8 cellular contexts compared by ENCODE assay signal in genomic region chr19:7507884-7508283, GRCh38. TPM values are rescaled to one million over a fixed set of nuclear protein-coding genes. Genes with fewer than 3 reads are reported as not detected.
DNase-seq lines count a peak whose midpoint lies in the region; ATAC-seq, FAIRE-seq and TF ChIP-seq lines count a peak whose summit lies in the region.

No MANE protein-coding gene starts in this region.

- H2AK5ac ChIP-seq in H1 (ENCODE audit: low read depth, low read length): no peak overlapping the region
- H2AK5ac ChIP-seq in neuronal stem cell (ENCODE audit: low read depth, low read length): no peak overlapping the region

- H4K20me1 ChIP-seq in H1 (replicated peaks in 1 of 2; ENCODE audit: control insufficient read depth in 1 of 2, insufficient read depth in 2 of 2, low read length in 2 of 2): no peaks in the 10 kb centered on the region

- H3K23ac ChIP-seq in H1 (ENCODE audit: insufficient read length): no peak overlapping the region
- H3K23ac ChIP-seq in neuronal stem cell (ENCODE audit: low read depth, low read length, poor library complexity): no peak overlapping the region

- no peak overlapping the region for H3K14ac ChIP-seq in H1 (ENCODE audit: insufficient read length)
- no peak overlapping the region for H3K14ac ChIP-seq in neuronal stem cell (ENCODE audit: low read length)

- H3K27ac ChIP-seq in Peyer's patch: no peak overlapping the region
- no peak overlapping the region for H3K27ac ChIP-seq in H1 (ENCODE audit: low read depth, low read length)
- no peak overlapping the region for H3K27ac ChIP-seq in neuronal stem cell (replicated peaks; ENCODE audit: low read length)

- H3K9ac ChIP-seq in H1 (replicated peaks in 1 of 4; ENCODE audit: extremely low read depth in 1 of 4, low read depth in 3 of 4, low read length in 3 of 4) (no peak overlapping the region; a peak in 1 of 7 replicates), neuronal stem cell (ENCODE audit: low read depth, low read length, poor library complexity) (no peak overlapping the region)

- peak overlapping the region; percentile 89 for H4K91ac ChIP-seq in H1 (replicated peaks; ENCODE audit: insufficient read length, low read length)
- H4K91ac ChIP-seq in neuronal stem cell (ENCODE audit: low read depth, low read length, poor library complexity): no peak overlapping the region

- no peak overlapping the region for H3K56ac ChIP-seq in H1 (replicated peaks; ENCODE audit: insufficient read length, low read depth, low read length)

- FAIRE-seq in H1 (lab: Jason Lieb, UNC): peak; percentile 81

- intact Hi-C loops in activated CD4-positive, alpha-beta T cell treated with anti-CD3 and anti-CD28 coated beads, Interleukin-2, amount 10 ng/mL, durations not matched to agents 24 days and 14 days (cut with micrococcal nuclease): no loop called here

- H4K8ac ChIP-seq in H1 (ENCODE audit: extremely low read depth, insufficient read depth, low read length): no peak overlapping the region
- no peak overlapping the region for H4K8ac ChIP-seq in neuronal stem cell (ENCODE audit: low read depth, low read length)

- H3K23me2 ChIP-seq in H1 (ENCODE audit: low read depth, low read length): peaks cover 8% of the 10 kb centered on the region; the same call in 1 of the 2 replicates

- H3K27ac Mint-ChIP-seq in activated CD4-positive, alpha-beta T cell treated with anti-CD3 and anti-CD28 coated beads, Interleukin-2, amount 10 ng/mL, durations not matched to agents 24 days and 14 days: no peak overlapping the region

- peak overlapping the region; percentile 91 for H3K4ac ChIP-seq in H1 (replicated peaks; ENCODE audit: insufficient read length, low read depth, low read length)
- no peak overlapping the region for H3K4ac ChIP-seq in neuronal stem cell (ENCODE audit: low read length)

- DNase-seq in activated CD4-positive, alpha-beta T cell treated with anti-CD3 and anti-CD28 coated beads, Interleukin-2, amount 10 ng/mL, durations not matched to agents 24 days and 14 days: peak; percentile 70
- DNase-seq in activated CD4-positive, alpha-beta T cell treated with anti-CD3 and anti-CD28 coated beads, Interleukin-2, amount 50 U/mL, for 4 hours: no peak
- DNase-seq in Peyer's patch (peak; percentile 34 to 92 (median 88)), H1 (ENCODE audit: low read depth in 1 of 2, low spot score in 2 of 2) (peak; percentile 60 to 96), neuronal stem cell (ENCODE audit: low spot score) (no peak), activated gamma-delta T cell treated with Interleukin-2 at 50 U/mL for 16 hours (no peak), NCI-H524 (lab: John Stamatoyannopoulos, UW) (no peak)

- no peaks in the 10 kb centered on the region for H3K9me3 Mint-ChIP-seq in activated CD4-positive, alpha-beta T cell treated with anti-CD3 and anti-CD28 coated beads, Interleukin-2, amount 10 ng/mL, durations not matched to agents 24 days and 14 days

- no peak overlapping the region for H2BK20ac ChIP-seq in H1 (ENCODE audit: low read length)

- H3K18ac ChIP-seq in H1 (ENCODE audit: extremely low read depth, low read length): no peak overlapping the region; the same call in 1 of the 2 replicates
- H3K18ac ChIP-seq in neuronal stem cell (ENCODE audit: low read length): no peak overlapping the region

- H3K79me2 ChIP-seq in H1 (ENCODE audit: control insufficient read depth in 1 of 2, insufficient read depth in 2 of 2, low read length in 2 of 2): no peaks in the 10 kb centered on the region

- TF ChIP-seq RAD21 in H1 (IDR thresholded peaks at IDR 0.05 in 1 of 2, conservative IDR thresholded peaks at IDR 0.05 in 1 of 2; ENCODE audit: low read depth in 2 of 2, low read length in 2 of 2): no peak

- H2BK12ac ChIP-seq in H1 (ENCODE audit: low read depth, low read length) (no peak overlapping the region), neuronal stem cell (ENCODE audit: low read length) (no peak overlapping the region)

- H3K4me3 Mint-ChIP-seq in activated CD4-positive, alpha-beta T cell treated with anti-CD3 and anti-CD28 coated beads, Interleukin-2, amount 10 ng/mL, durations not matched to agents 24 days and 14 days: no peak overlapping the region

- POLR2A ChIA-PET in H1 (lab: Charles Lee; ENCODE audit: partially characterized antibody): interaction anchor here (0.5 to 2.8 kb wide), 4 partner anchors 8 to 156 kb away, joined by 3 to 12 read pairs (median 4); partner anchors contain the start of genes MCOLN1 and ZNF358

- peaks cover 0 to 14% (median 5%) of the 10 kb centered on the region in 4 donors for H3K4me1 ChIP-seq in Peyer's patch
- peaks cover 0 to 16% (median 12%) of the 10 kb centered on the region in 4 experiments; a peak in 5 of 7 replicates for H3K4me1 ChIP-seq in H1 (replicated peaks in 1 of 4; ENCODE audit: control insufficient read depth in 3 of 4, insufficient read depth in 4 of 4, low read length in 3 of 4)
- peaks cover 0 to 2% of the 10 kb centered on the region in 2 donors for H3K4me1 ChIP-seq in neuronal stem cell (ENCODE audit: control insufficient read depth in 2 of 2, insufficient read depth in 1 of 2, low read depth in 1 of 2, low read length in 2 of 2)

- 58% methylated on average over 7 of the region's 11 CpGs; no CpG with 5 or more reads in 1 of the 2 experiments for WGBS in H1 (ENCODE audit: extremely low coverage in 1 of 2, insufficient coverage in 1 of 2, insufficient read length in 1 of 2, insufficient replicate concordance in 2 of 2, low coverage in 1 of 2, low lambda C conversion rate in 2 of 2, missing lambda C conversion rate in 1 of 2), 2 experiments
- no CpG with 5 or more reads among the region's 11 CpGs for WGBS in neuronal stem cell (ENCODE audit: extremely low coverage in 2 of 2, insufficient read length in 2 of 2, insufficient replicate concordance in 1 of 2), 2 donors

- H3K4me2 ChIP-seq in H1 (ENCODE audit: insufficient read depth in 1 of 2, low read depth in 2 of 2, low read length in 2 of 2): no peak overlapping the region
- H3K4me2 ChIP-seq in neuronal stem cell (ENCODE audit: insufficient read depth, low read length, poor library complexity, severe bottlenecking): no peak overlapping the region

- no peaks in the 10 kb centered on the region for H3K9me3 ChIP-seq in Peyer's patch
- H3K9me3 ChIP-seq in H1 (ENCODE audit: insufficient read depth in 2 of 2, low read depth in 1 of 2, low read length in 1 of 2): no peaks in the 10 kb centered on the region
- H3K9me3 ChIP-seq in neuronal stem cell (replicated peaks in 1 of 2; ENCODE audit: control insufficient read depth in 2 of 2, insufficient read depth in 1 of 2, low read depth in 1 of 2, low read length in 2 of 2): no peaks in the 10 kb centered on the region

- H3K79me1 ChIP-seq in H1 (ENCODE audit: low read depth, low read length) (no peaks in the 10 kb centered on the region), neuronal stem cell (ENCODE audit: low read depth, low read length) (no peaks in the 10 kb centered on the region)

- CTCF ChIA-PET in H1 (lab: Charles Lee; ENCODE audit: partially characterized antibody): interaction anchor here (0.6 kb wide), 1 partner anchor 400 kb away, joined by 3 read pairs; no protein-coding TSS in a partner anchor

- peaks cover 11% of the 10 kb centered on the region for H3K27me3 Mint-ChIP-seq in activated CD4-positive, alpha-beta T cell treated with anti-CD3 and anti-CD28 coated beads, Interleukin-2, amount 10 ng/mL, durations not matched to agents 24 days and 14 days

- H3K36me3 Mint-ChIP-seq in activated CD4-positive, alpha-beta T cell treated with anti-CD3 and anti-CD28 coated beads, Interleukin-2, amount 10 ng/mL, durations not matched to agents 24 days and 14 days (ENCODE audit: low read depth): no peaks in the 10 kb centered on the region

- H3K4me1 Mint-ChIP-seq in activated CD4-positive, alpha-beta T cell treated with anti-CD3 and anti-CD28 coated beads, Interleukin-2, amount 10 ng/mL, durations not matched to agents 24 days and 14 days: peaks cover 8% of the 10 kb centered on the region

- no peak for TF ChIP-seq EP300 in H1 (IDR thresholded peaks at IDR 0.05; ENCODE audit: borderline replicate concordance in 1 of 2, low read depth in 2 of 2, low read length in 2 of 2)

- no peak overlapping the region for H3K4me3 ChIP-seq in Peyer's patch
- H3K4me3 ChIP-seq in H1 (ENCODE audit: extremely low read depth in 1 of 4, insufficient read depth in 2 of 4, low read depth in 3 of 4, low read length in 4 of 4): no peak overlapping the region
- H3K4me3 ChIP-seq in neuronal stem cell (ENCODE audit: low read length in 2 of 2): no peak overlapping the region

- no peaks in the 10 kb centered on the region for H3K36me3 ChIP-seq in Peyer's patch
- H3K36me3 ChIP-seq in H1 (ENCODE audit: control insufficient read depth in 2 of 4, insufficient read depth in 4 of 4, low read length in 3 of 4): no peaks in the 10 kb centered on the region
- no peaks in the 10 kb centered on the region for H3K36me3 ChIP-seq in neuronal stem cell (replicated peaks in 1 of 2; ENCODE audit: control insufficient read depth in 2 of 2, insufficient read depth in 2 of 2, low read length in 2 of 2)

- TF ChIP-seq POLR2A in Peyer's patch (IDR thresholded peaks at IDR 0.05) (no peak), H1 (IDR thresholded peaks at IDR 0.05; ENCODE audit: control extremely low read depth in 1 of 2, low read depth in 2 of 2, low read length in 2 of 2) (no peak)

- H2AFZ ChIP-seq in H1 (ENCODE audit: low read length): no peak overlapping the region
- H2AFZ ChIP-seq in neuronal stem cell (ENCODE audit: low read length): peak overlapping the region; percentile 24

- no peak for TF ChIP-seq CTCF in Peyer's patch (IDR thresholded peaks at IDR 0.05)
- TF ChIP-seq CTCF in H1 (IDR thresholded peaks at IDR 0.05; ENCODE audit: control extremely low read depth in 1 of 3, insufficient read depth in 1 of 3, low read depth in 1 of 3, low read length in 3 of 3): no peak

- H2BK120ac ChIP-seq in H1 (replicated peaks; ENCODE audit: low read depth, low read length): no peak overlapping the region
- H2BK120ac ChIP-seq in neuronal stem cell (ENCODE audit: low read depth, low read length): no peak overlapping the region

- H4K5ac ChIP-seq in H1 (ENCODE audit: insufficient read length, low read depth, low read length): no peak overlapping the region

- H3K27me3 ChIP-seq in Peyer's patch (no peaks in the 10 kb centered on the region), H1 (replicated peaks in 1 of 4; ENCODE audit: control insufficient read depth in 3 of 4, extremely low read depth in 1 of 4, insufficient read depth in 3 of 4, low read length in 3 of 4) (peaks cover 0 to 6% (median 4%) of the 10 kb centered on the region in 4 experiments; a peak in 1 of 7 replicates), neuronal stem cell (ENCODE audit: control insufficient read depth in 3 of 3, insufficient read depth in 3 of 3, low read depth in 1 of 3, low read length in 3 of 3) (peaks cover 0 to 3% (median 0%) of the 10 kb centered on the region in 3 experiments)

- H2BK5ac ChIP-seq in H1 (ENCODE audit: low read depth, low read length) (peak overlapping the region; percentile 60; the same call in 1 of the 2 replicates), neuronal stem cell (ENCODE audit: low read length) (no peak overlapping the region)

- ATAC-seq in GM21528 (IDR thresholded peaks at IDR 0.05; ENCODE audit: low FRiP score, unreplicated experiment): no peak

- peak overlapping the region; percentile 97 for H2BK15ac ChIP-seq in H1 (ENCODE audit: low read length)
- no peak overlapping the region for H2BK15ac ChIP-seq in neuronal stem cell (ENCODE audit: low read length)

RNA-seq across cellular contexts. Expression of gene ZNF358, which starts 8.0 kb away (rescaled TPM):
- total RNA-seq in activated CD4-positive, alpha-beta T cell treated with anti-CD3 and anti-CD28 coated beads, Interleukin-2, amount 10 ng/mL, durations not matched to agents 24 days and 14 days: 5.1 and 5.7 TPM in 2 replicates
- total RNA-seq in Peyer's patch: 100 to 1,000 TPM in 2 of 4 donors, 10 to 100 TPM in 2; 77.1 to 124 (median 95.3) TPM
- 40.0 and 44.0 TPM in 2 replicates for total RNA-seq in H1 (2021; fragmentation: NEBNext Ultra II Directional; extraction: Animal tissue kit (Norgen Biotek cat#: 25700))
- 60.3 and 117 TPM in 2 replicates for polyA plus RNA-seq in H1 (2011; rRNA removed)
- polyA plus RNA-seq in H1 (2011; cell fraction: cytosol; rRNA removed): 39.7 TPM
- 48.1 TPM for polyA plus RNA-seq in H1 (2011; cell fraction: nucleus; rRNA removed)
- 34.2 to 38.8 TPM (median 38.1 TPM) in 4 replicates for polyA plus RNA-seq in H1 (2012, experiment 1 of 2)
- polyA plus RNA-seq in H1 (2012, experiment 2 of 2): 37.1 TPM
- 43.9 TPM for polyA plus RNA-seq in H1 (2013, experiment 1 of 2)
- polyA plus RNA-seq in H1 (2013, experiment 2 of 2): 44.5 TPM
- 15.6 and 24.3 TPM in 2 replicates for polyA minus RNA-seq in H1 (2011; rRNA and poly(A)+ RNA removed)
- 34.9 TPM for polyA minus RNA-seq in H1 (2011; cell fraction: cytosol; rRNA and poly(A)+ RNA removed)
- polyA minus RNA-seq in H1 (2011; cell fraction: nucleus; rRNA and poly(A)+ RNA removed): 19.2 TPM
- polyA plus RNA-seq in neuronal stem cell (2013, experiment 1 of 2): 109 TPM
- 102 TPM for polyA plus RNA-seq in neuronal stem cell (2013, experiment 2 of 2)

RNA-seq across cellular contexts. Expression of gene MCOLN1, which starts 14.5 kb away (rescaled TPM):
- 13.3 and 13.7 TPM in 2 replicates for total RNA-seq in activated CD4-positive, alpha-beta T cell treated with anti-CD3 and anti-CD28 coated beads, Interleukin-2, amount 10 ng/mL, durations not matched to agents 24 days and 14 days
- 10 to 100 TPM; 18.0 to 37.1 (median 21.9) TPM for total RNA-seq in Peyer's patch
- 15.8 and 19.1 TPM in 2 replicates for total RNA-seq in H1 (2021; fragmentation: NEBNext Ultra II Directional; extraction: Animal tissue kit (Norgen Biotek cat#: 25700))
- polyA plus RNA-seq in H1 (2011; rRNA removed): 40.0 and 42.8 TPM in 2 replicates
- 26.0 TPM for polyA plus RNA-seq in H1 (2011; cell fraction: cytosol; rRNA removed)
- 71.1 TPM for polyA plus RNA-seq in H1 (2011; cell fraction: nucleus; rRNA removed)
- 16.2 to 22.1 TPM (median 19.4 TPM) in 4 replicates for polyA plus RNA-seq in H1 (2012, experiment 1 of 2)
- polyA plus RNA-seq in H1 (2012, experiment 2 of 2): 24.5 TPM
- polyA plus RNA-seq in H1 (2013, experiment 1 of 2): 18.1 TPM
- polyA plus RNA-seq in H1 (2013, experiment 2 of 2): 18.1 TPM
- 32.4 and 35.1 TPM in 2 replicates for polyA minus RNA-seq in H1 (2011; rRNA and poly(A)+ RNA removed)
- polyA minus RNA-seq in H1 (2011; cell fraction: cytosol; rRNA and poly(A)+ RNA removed): 19.8 TPM
- 22.5 TPM for polyA minus RNA-seq in H1 (2011; cell fraction: nucleus; rRNA and poly(A)+ RNA removed)
- polyA plus RNA-seq in neuronal stem cell (2013, experiment 1 of 2): 6.6 TPM
- polyA plus RNA-seq in neuronal stem cell (2013, experiment 2 of 2): 7.4 TPM

RNA-seq across cellular contexts. Expression of gene PEX11G, which starts 19.0 kb away (rescaled TPM):
- total RNA-seq in activated CD4-positive, alpha-beta T cell treated with anti-CD3 and anti-CD28 coated beads, Interleukin-2, amount 10 ng/mL, durations not matched to agents 24 days and 14 days: 1.1 and 1.2 TPM in 2 replicates
- 10 to 100 TPM in 2 of 4 donors, 1 to 10 TPM in 1, not detected in 1; 8.2 to 14.3 (median 10.3) TPM for total RNA-seq in Peyer's patch
- 1.8 and 2.1 TPM in 2 replicates for total RNA-seq in H1 (2021; fragmentation: NEBNext Ultra II Directional; extraction: Animal tissue kit (Norgen Biotek cat#: 25700))
- polyA plus RNA-seq in H1 (2011; rRNA removed): 4.3 and 5.3 TPM in 2 replicates
- polyA plus RNA-seq in H1 (2011; cell fraction: cytosol; rRNA removed): 5.6 TPM
- polyA plus RNA-seq in H1 (2011; cell fraction: nucleus; rRNA removed): 3.9 TPM
- polyA plus RNA-seq in H1 (2012, experiment 1 of 2): 1.4 to 4.6 TPM (median 3.1 TPM) in 4 replicates
- 2.7 TPM for polyA plus RNA-seq in H1 (2012, experiment 2 of 2)
- polyA plus RNA-seq in H1 (2013, experiment 1 of 2): 1.4 TPM
- 1.7 TPM for polyA plus RNA-seq in H1 (2013, experiment 2 of 2)
- polyA minus RNA-seq in H1 (2011; rRNA and poly(A)+ RNA removed): 0.44 and 0.90 TPM in 2 replicates
- polyA minus RNA-seq in H1 (2011; cell fraction: cytosol; rRNA and poly(A)+ RNA removed): 1.7 TPM
- polyA minus RNA-seq in H1 (2011; cell fraction: nucleus; rRNA and poly(A)+ RNA removed): 1.4 TPM
- 1.4 TPM for polyA plus RNA-seq in neuronal stem cell (2013, experiment 1 of 2)
- 1.4 TPM for polyA plus RNA-seq in neuronal stem cell (2013, experiment 2 of 2)

RNA-seq across cellular contexts. Expression of gene PNPLA6, which starts 27.6 kb away (rescaled TPM):
- total RNA-seq in activated CD4-positive, alpha-beta T cell treated with anti-CD3 and anti-CD28 coated beads, Interleukin-2, amount 10 ng/mL, durations not matched to agents 24 days and 14 days: 122 and 125 TPM in 2 replicates
- 100 to 1,000 TPM; 181 to 296 (median 234) TPM for total RNA-seq in Peyer's patch
- total RNA-seq in H1 (2021; fragmentation: NEBNext Ultra II Directional; extraction: Animal tissue kit (Norgen Biotek cat#: 25700)): 121 and 123 TPM in 2 replicates
- 55.1 and 121 TPM in 2 replicates for polyA plus RNA-seq in H1 (2011; rRNA removed)
- polyA plus RNA-seq in H1 (2011; cell fraction: cytosol; rRNA removed): 59.0 TPM
- polyA plus RNA-seq in H1 (2011; cell fraction: nucleus; rRNA removed): 207 TPM
- polyA plus RNA-seq in H1 (2012, experiment 1 of 2): 77.9 to 117 TPM (median 110 TPM) in 4 replicates
- 119 TPM for polyA plus RNA-seq in H1 (2012, experiment 2 of 2)
- polyA plus RNA-seq in H1 (2013, experiment 1 of 2): 101 TPM
- polyA plus RNA-seq in H1 (2013, experiment 2 of 2): 100 TPM
- polyA minus RNA-seq in H1 (2011; rRNA and poly(A)+ RNA removed): 48.4 and 57.9 TPM in 2 replicates
- polyA minus RNA-seq in H1 (2011; cell fraction: cytosol; rRNA and poly(A)+ RNA removed): 93.0 TPM
- polyA minus RNA-seq in H1 (2011; cell fraction: nucleus; rRNA and poly(A)+ RNA removed): 92.4 TPM
- polyA plus RNA-seq in neuronal stem cell (2013, experiment 1 of 2): 56.3 TPM
- 57.3 TPM for polyA plus RNA-seq in neuronal stem cell (2013, experiment 2 of 2)

Comparison
In these comparisons a context has a peak if more than half of its experiments do, and no peak if none do; other contexts are left out.
1. DNase-seq: peak in activated CD4-positive, alpha-beta T cell treated with anti-CD3 and anti-CD28 coated beads, Interleukin-2, amount 10 ng/mL, durations not matched to agents 24 days and 14 days (single experiment), Peyer's patch (3 of 3) and H1 (2 of 2); none in activated CD4-positive, alpha-beta T cell treated with anti-CD3 and anti-CD28 coated beads, Interleukin-2, amount 50 U/mL, for 4 hours (0 of 2), neuronal stem cell (single experiment), activated gamma-delta T cell treated with Interleukin-2 at 50 U/mL for 16 hours (single experiment) and NCI-H524 (0 of 2).